Comparison of ENCODE assay signal across 11 cellular contexts in the genomic region with DNA sequence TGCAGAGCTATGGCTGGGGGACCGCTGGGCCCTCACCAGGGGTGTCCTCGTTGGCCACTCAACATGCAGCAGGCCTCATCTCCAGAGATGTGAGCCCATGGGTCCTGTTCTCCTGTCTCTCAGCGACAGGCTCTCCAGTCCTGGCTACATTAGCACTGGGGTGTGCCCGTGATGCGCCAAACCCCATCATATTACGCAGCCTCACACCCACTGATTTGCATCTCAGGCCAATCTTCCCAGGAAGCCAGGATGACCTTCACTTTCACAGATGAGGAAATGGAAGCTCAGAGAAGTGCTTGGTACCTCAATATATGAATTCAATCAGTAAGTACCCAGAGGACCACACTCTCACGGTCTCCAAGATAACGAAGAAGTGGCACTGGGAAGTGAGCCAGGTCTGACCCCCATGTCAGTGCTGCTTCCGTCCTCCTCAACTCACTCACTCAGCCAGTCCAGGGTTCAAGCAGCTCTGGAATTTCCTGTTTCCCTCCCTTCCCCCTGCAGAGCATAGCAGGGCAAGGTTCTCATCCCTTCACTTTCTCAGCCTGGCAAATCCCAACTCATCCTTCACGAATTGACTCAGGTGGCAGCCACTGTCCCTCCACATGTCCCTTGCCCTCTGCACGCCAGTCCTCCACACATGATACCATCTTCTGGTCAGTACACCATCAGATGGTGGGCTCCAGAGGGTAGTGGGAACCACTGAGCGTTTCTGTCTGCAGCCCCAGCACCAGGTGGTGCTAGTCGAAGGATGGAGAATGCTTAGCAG. TPM values are rescaled to one million over a fixed set of nuclear protein-coding genes. Genes with fewer than 3 reads are reported as not detected.
DNase-seq lines count a peak whose midpoint lies in the region; ATAC-seq, FAIRE-seq and TF ChIP-seq lines count a peak whose summit lies in the region.
"Had no signal": no experiment of that assay in that cellular context is flagged by ENCODE, and none has a peak within 500 bp of the region (broad histone marks: within the 10 kb centered on the region; RNA-seq: fewer than 3 reads in every experiment).

No MANE protein-coding gene starts in this region.

- H4K8ac ChIP-seq in IMR-90 (ENCODE audit: low read depth in 2 of 2, low read length in 2 of 2): peak overlapping the region; percentile 78 to 98

- H3K4me2 ChIP-seq in IMR-90 (ENCODE audit: low read depth, low read length): peak overlapping the region; percentile 36; the same call in 1 of the 2 replicates

- peak overlapping the region; percentile 81 for H3K18ac ChIP-seq in IMR-90 (ENCODE audit: low read depth, low read length)

- H3K9me3 Mint-ChIP-seq in mesothelial cell of epicardium: no peaks in the 10 kb centered on the region

- H2BK5ac ChIP-seq in IMR-90 (ENCODE audit: low read depth, low read length, poor library complexity, severe bottlenecking): peak overlapping the region; percentile 99

- H3K4ac ChIP-seq in IMR-90 (ENCODE audit: low read depth, low read length): peak overlapping the region; percentile 100

- in situ Hi-C loops in IMR-90 (cut with MboI; ENCODE audit: low sequenced_read_pairs): no loop called here

- FAIRE-seq in bronchial epithelial cell (lab: Jason Lieb, UNC): peak; percentile 86

- TF ChIP-seq RAD21 in IMR-90 (IDR thresholded peaks at IDR 0.05; ENCODE audit: low read length): no peak

- no peaks in the 10 kb centered on the region for H3K27me3 ChIP-seq in ACC112 (ENCODE audit: insufficient read depth, low read length)
- no peaks in the 10 kb centered on the region for H3K27me3 ChIP-seq in IMR-90 (ENCODE audit: control insufficient read depth, insufficient read depth, low read length)
- H3K27me3 ChIP-seq in bronchial epithelial cell (ENCODE audit: control insufficient read depth, insufficient read depth, low read length): no peaks in the 10 kb centered on the region
- H3K27me3 ChIP-seq: right atrium auricular region had no signal

- intact Hi-C loops in IMR-90 (cut with micrococcal nuclease): loop anchor here (2.0 kb wide), 1 partner anchor 16 kb away; no protein-coding TSS in a partner anchor

- POLR2A ChIA-PET in IMR-90 (lab: Charles Lee; ENCODE audit: unreplicated experiment): interaction anchor here (1.2 to 1.7 kb wide), 2 partner anchors 34 to 203 kb away, joined by 3 to 5 read pairs; partner anchors contain the start of gene TRAPPC3

- H3K4me1 Mint-ChIP-seq in mesothelial cell of epicardium: peaks cover 16% of the 10 kb centered on the region

- peak; percentile 42 for DNase-seq in IMR-90
- DNase-seq in bronchial epithelial cell (ENCODE audit: low read depth): no peak
- DNase-seq in mesothelial cell of epicardium (ENCODE audit: low spot score in 2 of 2, unreplicated experiment in 2 of 2): no peak
- DNase-seq in NCI-H1417 (lab: John Stamatoyannopoulos, UW): no peak
- no peak for DNase-seq in medulla oblongata (ENCODE audit: extremely low spot score)
- DNase-seq in NCI-H524 treated with DMSO at 0.1 percent for 48 hours (lab: John Stamatoyannopoulos, UW): no peak
- DNase-seq: KBM-7, NCI-H526 treated with DMSO at 0.1 percent for 48 hours had no signal

- peaks cover 18 to 76% of the 10 kb centered on the region in 2 experiments; a peak in 3 of 4 replicates for H3K79me1 ChIP-seq in IMR-90 (ENCODE audit: low read depth in 1 of 2, low read length in 2 of 2)

- peak overlapping the region; percentile 97 for H3K56ac ChIP-seq in IMR-90 (ENCODE audit: extremely low read depth, insufficient read depth, low read length)

- no TSS peak for BruUV-seq in IMR-90 (replicated peaks; lab: Mats Ljungman, UMichigan)

- peak overlapping the region; percentile 99 for H2BK120ac ChIP-seq in IMR-90 (ENCODE audit: low read depth, low read length)

- peak overlapping the region; percentile 98 for H3K14ac ChIP-seq in IMR-90 (replicated peaks; ENCODE audit: low read depth, low read length)

- peak overlapping the region; percentile 79 for H4K5ac ChIP-seq in IMR-90 (ENCODE audit: low read depth, low read length)

- peak overlapping the region; percentile 98 for H2BK20ac ChIP-seq in IMR-90 (ENCODE audit: low read depth, low read length)

- peak overlapping the region; percentile 100 for H2AK9ac ChIP-seq in IMR-90 (replicated peaks; ENCODE audit: low read depth, low read length, poor library complexity)

- peak overlapping the region; percentile 100 for H4K91ac ChIP-seq in IMR-90 (ENCODE audit: insufficient read depth, low read depth, low read length)

- H3K23ac ChIP-seq in IMR-90 (ENCODE audit: low read depth, low read length): peak overlapping the region; percentile 99

- H3K36me3 ChIP-seq in ACC112 (ENCODE audit: insufficient read depth, low read length): peaks cover 7% of the 10 kb centered on the region; the same call in 1 of the 2 replicates
- H3K36me3 ChIP-seq in IMR-90 (ENCODE audit: control insufficient read depth, insufficient read depth, low read length): peaks cover 45% of the 10 kb centered on the region
- peaks cover 36% of the 10 kb centered on the region for H3K36me3 ChIP-seq in bronchial epithelial cell (ENCODE audit: control insufficient read depth, insufficient read depth, low read length)

- CTCF ChIA-PET in IMR-90 (lab: Yijun Ruan, JAX): interaction anchor here (1.1 to 3.2 kb wide), 4 partner anchors 10 to 68 kb away, joined by 3 to 18 read pairs (median 10); partner anchors contain the start of gene EVA1B

- H3K27ac Mint-ChIP-seq in mesothelial cell of epicardium: peak overlapping the region; percentile 92

- no peaks in the 10 kb centered on the region for H3K9me3 ChIP-seq in IMR-90 (ENCODE audit: control insufficient read depth, insufficient read depth, low read length)
- H3K9me3 ChIP-seq: right atrium auricular region had no signal

- H3K4me3 ChIP-seq in ACC112 (ENCODE audit: low read depth, low read length) (peak overlapping the region; percentile 10; the same call in 1 of the 2 replicates), IMR-90 (ENCODE audit: insufficient read depth, low read depth, low read length) (no peak overlapping the region), bronchial epithelial cell (ENCODE audit: low read depth, low read length) (no peak overlapping the region)
- H3K4me3 ChIP-seq: right atrium auricular region had no signal

- peaks cover 25% of the 10 kb centered on the region for H3K36me3 Mint-ChIP-seq in mesothelial cell of epicardium

- peak overlapping the region; percentile 99 for H2AK5ac ChIP-seq in IMR-90 (ENCODE audit: low read depth, low read length)

- no peak overlapping the region for H2AFZ ChIP-seq in ACC112 (ENCODE audit: low read length, unreplicated experiment)
- H2AFZ ChIP-seq in IMR-90 (replicated peaks; ENCODE audit: low read length, poor library complexity): peak overlapping the region; percentile 56

- no peaks in the 10 kb centered on the region for H3K79me2 ChIP-seq in ACC112 (ENCODE audit: control insufficient read depth, insufficient read depth, low read length, unreplicated experiment)

- peaks cover 41% of the 10 kb centered on the region for H3K9me1 ChIP-seq in IMR-90 (ENCODE audit: insufficient read depth, low read length)

- no peak for TF ChIP-seq CTCF in IMR-90 (conservative IDR thresholded peaks at IDR 0.05; ENCODE audit: low read depth, low read length)
- no peak for TF ChIP-seq CTCF in bronchial epithelial cell (IDR thresholded peaks at IDR 0.05; ENCODE audit: insufficient read depth, low read length, severe bottlenecking)
- TF ChIP-seq CTCF in mesothelial cell of epicardium (IDR thresholded peaks at IDR 0.05; ENCODE audit: unreplicated experiment): no peak

- H3K4me3 Mint-ChIP-seq in mesothelial cell of epicardium: no peak overlapping the region

- peak overlapping the region; percentile 97 for H2BK15ac ChIP-seq in IMR-90 (ENCODE audit: low read depth, low read length)

- 53% methylated on average over 5 of the region's 13 CpGs; no CpG with 5 or more reads in 1 of the 2 experiments for WGBS in IMR-90 (ENCODE audit: extremely low coverage in 2 of 2, insufficient read length in 1 of 2), 2 experiments

- dilution Hi-C loops in IMR-90 (cut with HindIII; ENCODE audit: low sequenced_read_pairs, unreplicated experiment): no loop called here

- peaks cover 54% of the 10 kb centered on the region for H3K4me1 ChIP-seq in ACC112 (ENCODE audit: control insufficient read depth, insufficient read depth, low read length, unreplicated experiment)
- peaks cover 45% of the 10 kb centered on the region for H3K4me1 ChIP-seq in IMR-90 (ENCODE audit: control insufficient read depth, insufficient read depth, low read length)

- H4K20me1 ChIP-seq in IMR-90 (ENCODE audit: insufficient read depth, low read length): no peaks in the 10 kb centered on the region

- H3K27ac ChIP-seq in ACC112 (ENCODE audit: low read depth, low read length) (peak overlapping the region; percentile 99), IMR-90 (ENCODE audit: insufficient read depth, low read length) (peak overlapping the region; percentile 91)

- H3K27me3 Mint-ChIP-seq in mesothelial cell of epicardium (ENCODE audit: low read depth): no peaks in the 10 kb centered on the region

- TF ChIP-seq POLR2A in IMR-90 (IDR thresholded peaks at IDR 0.05; ENCODE audit: low read depth, low read length): 0 out of 2 replicates have a peak, but pooled peaks have one; percentile 13

- peak; percentile 18 for ATAC-seq in IMR-90 (ENCODE audit: low read depth)
- ATAC-seq in GM18873 (IDR thresholded peaks at IDR 0.05; ENCODE audit: low FRiP score, unreplicated experiment): no peak

- peak overlapping the region; percentile 2; the same call in 1 of the 2 replicates for H3K9ac ChIP-seq in IMR-90 (ENCODE audit: low read depth, low read length)

RNA-seq across cellular contexts. Expression of gene EVA1B, which starts 28.9 kb away (rescaled TPM):
- 49.8 and 63.3 TPM in 2 replicates for total RNA-seq in IMR-90 (2012; rRNA removed)
- 64.6 and 147 TPM in 2 replicates for polyA plus RNA-seq in IMR-90 (2012; rRNA removed)
- polyA plus RNA-seq in IMR-90 (2012; cell fraction: cytosol; rRNA removed): 167 and 245 TPM in 2 replicates
- polyA plus RNA-seq in IMR-90 (2012; cell fraction: nucleus; rRNA removed; ENCODE audit: low replicate concordance): 42.8 and 99.5 TPM in 2 replicates
- total RNA-seq in bronchial epithelial cell: 17.4 and 20.5 TPM in 2 replicates
- total RNA-seq in mesothelial cell of epicardium: 78.1 to 80.4 TPM (median 80.4 TPM) in 3 replicates

RNA-seq across cellular contexts. Expression of gene STK40, which starts 33.4 kb away (rescaled TPM):
- total RNA-seq in IMR-90 (2012; rRNA removed): 13.9 and 16.0 TPM in 2 replicates
- 29.9 and 30.6 TPM in 2 replicates for polyA plus RNA-seq in IMR-90 (2012; rRNA removed)
- 19.7 and 29.3 TPM in 2 replicates for polyA plus RNA-seq in IMR-90 (2012; cell fraction: cytosol; rRNA removed)
- 49.8 and 78.6 TPM in 2 replicates for polyA plus RNA-seq in IMR-90 (2012; cell fraction: nucleus; rRNA removed; ENCODE audit: low replicate concordance)
- total RNA-seq in bronchial epithelial cell: 9.0 and 12.3 TPM in 2 replicates
- 40.1 to 43.6 TPM (median 42.7 TPM) in 3 replicates for total RNA-seq in mesothelial cell of epicardium

RNA-seq across cellular contexts. Expression of gene LSM10, which starts 45.4 kb away (rescaled TPM):
- total RNA-seq in IMR-90 (2012; rRNA removed) (10.3 and 11.7 TPM in 2 replicates), bronchial epithelial cell (7.6 and 11.5 TPM in 2 replicates), mesothelial cell of epicardium (24.7 to 26.1 TPM (median 26.0 TPM) in 3 replicates)
- 78.9 and 94.1 TPM in 2 replicates for polyA plus RNA-seq in IMR-90 (2012; rRNA removed)
- polyA plus RNA-seq in IMR-90 (2012; cell fraction: cytosol; rRNA removed): 66.7 and 93.2 TPM in 2 replicates
- polyA plus RNA-seq in IMR-90 (2012; cell fraction: nucleus; rRNA removed; ENCODE audit: low replicate concordance): 24.5 and 29.7 TPM in 2 replicates

RNA-seq across cellular contexts. Expression of gene SH3D21, which starts 46.2 kb away (rescaled TPM):
- total RNA-seq in IMR-90 (2012; rRNA removed) (1.8 and 1.9 TPM in 2 replicates), bronchial epithelial cell (2.6 and 6.9 TPM in 2 replicates), mesothelial cell of epicardium (44.3 to 47.1 TPM (median 47.0 TPM) in 3 replicates)
- 11.0 and 11.9 TPM in 2 replicates for polyA plus RNA-seq in IMR-90 (2012; rRNA removed)
- 2.6 and 2.9 TPM in 2 replicates for polyA plus RNA-seq in IMR-90 (2012; cell fraction: cytosol; rRNA removed)
- 65.3 and 92.1 TPM in 2 replicates for polyA plus RNA-seq in IMR-90 (2012; cell fraction: nucleus; rRNA removed; ENCODE audit: low replicate concordance)
